Comparison of ENCODE assay signal across 12 cellular contexts in the genomic region with DNA sequence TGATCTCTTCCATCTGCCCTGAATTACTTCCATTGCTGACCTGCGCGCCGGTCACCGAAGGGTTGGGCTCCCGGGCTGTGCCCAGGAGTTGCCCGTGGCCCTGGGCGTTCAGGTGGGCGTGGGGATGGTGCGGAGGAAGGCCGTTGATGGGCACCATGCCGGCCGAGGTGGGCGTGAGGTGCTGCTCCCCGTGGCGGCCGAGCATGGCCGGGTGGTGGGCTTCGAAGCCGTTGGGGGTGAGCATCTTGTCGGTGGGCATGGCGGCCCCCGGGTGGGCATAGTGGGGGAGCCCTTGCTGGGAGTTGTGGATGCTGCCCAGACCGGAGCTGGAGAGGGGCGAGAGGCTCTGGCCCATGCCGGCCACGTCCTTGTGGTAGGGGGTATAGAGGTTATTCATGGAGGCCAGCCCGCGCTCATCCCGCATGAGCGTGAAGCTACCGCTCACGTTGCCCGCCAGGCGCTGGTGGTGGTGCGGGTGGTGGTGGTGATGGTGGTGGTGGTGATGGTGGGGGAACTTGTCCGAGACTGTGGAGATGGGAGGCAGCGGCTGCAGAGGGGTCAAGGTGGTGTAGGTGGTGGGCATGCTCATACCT. TPM values are rescaled to one million over a fixed set of nuclear protein-coding genes. Genes with fewer than 3 reads are reported as not detected.
A peak's percentile ranks its signal among the peaks of the same experiment; 100 is the strongest.
DNase-seq lines count a peak whose midpoint lies in the region; ATAC-seq lines count a peak whose summit lies in the region.
"Had no signal": no experiment of that assay in that cellular context is flagged by ENCODE, and none has a peak within 500 bp of the region (broad histone marks: within the 10 kb centered on the region; RNA-seq: fewer than 3 reads in every experiment).

No MANE protein-coding gene starts in this region.

- H3K9me3 Mint-ChIP-seq in activated naive CD4-positive, alpha-beta T cell treated with anti-CD3 and anti-CD28 coated beads for 36 hours, result no peaks in the 10 kb centered on the region
- H3K9me3 Mint-ChIP-seq in activated naive CD8-positive, alpha-beta T cell treated with anti-CD3 and anti-CD28 coated beads, Interleukin-2, amount 10 ng/mL, durations not matched to agents 7 days and 5 days, result no peaks in the 10 kb centered on the region

- no peak overlapping the region for H3K27ac ChIP-seq in mesenchymal stem cell (ENCODE audit: low read length, poor library complexity, severe bottlenecking)
- no peak overlapping the region for H3K27ac ChIP-seq in thymus (ENCODE audit: low read depth)

- H3K36me3 Mint-ChIP-seq in activated naive CD4-positive, alpha-beta T cell treated with anti-CD3 and anti-CD28 coated beads for 36 hours (ENCODE audit: low read depth), result no peaks in the 10 kb centered on the region
- no peaks in the 10 kb centered on the region for H3K36me3 Mint-ChIP-seq in activated naive CD8-positive, alpha-beta T cell treated with anti-CD3 and anti-CD28 coated beads, Interleukin-2, amount 10 ng/mL, durations not matched to agents 7 days and 5 days

- no peak overlapping the region for H3K23ac ChIP-seq in mesenchymal stem cell (ENCODE audit: low read length in 2 of 2)

- H3K4me3 ChIP-seq in mesenchymal stem cell (ENCODE audit: insufficient read depth in 1 of 2, low read depth in 1 of 2, low read length in 2 of 2) (peak overlapping the region; percentile 75 to 76), thymus (ENCODE audit: low read length) (peak overlapping the region; percentile 59)

- H4K8ac ChIP-seq in mesenchymal stem cell (ENCODE audit: low read length), result no peak overlapping the region

- POLR2A ChIA-PET in activated naive CD8-positive, alpha-beta T cell treated with anti-CD3 and anti-CD28 coated beads, Interleukin-2, amount 10 ng/mL, durations not matched to agents 7 days and 5 days (lab: Charles Lee), result no interaction called here

- no peak overlapping the region for H3K18ac ChIP-seq in mesenchymal stem cell (ENCODE audit: low read depth in 1 of 2, low read length in 2 of 2)

- no peak overlapping the region for H3K27ac Mint-ChIP-seq in activated naive CD4-positive, alpha-beta T cell treated with anti-CD3 and anti-CD28 coated beads for 36 hours
- no peak overlapping the region for H3K27ac Mint-ChIP-seq in activated naive CD8-positive, alpha-beta T cell treated with anti-CD3 and anti-CD28 coated beads, Interleukin-2, amount 10 ng/mL, durations not matched to agents 7 days and 5 days

- H2AFZ ChIP-seq in mesenchymal stem cell (ENCODE audit: low read depth, low read length), result no peak overlapping the region

- H2BK15ac ChIP-seq in mesenchymal stem cell (ENCODE audit: low read depth, poor library complexity, severe bottlenecking), result no peak overlapping the region

- peaks cover 2% of the 10 kb centered on the region for H3K79me1 ChIP-seq in mesenchymal stem cell (replicated peaks; ENCODE audit: low read length, poor library complexity, severe bottlenecking)

- peaks cover 71 to 94% of the 10 kb centered on the region in 2 experiments for H3K27me3 ChIP-seq in mesenchymal stem cell (ENCODE audit: control insufficient read depth in 1 of 2, insufficient read depth in 1 of 2, low read length in 2 of 2)
- H3K27me3 ChIP-seq in thymus (ENCODE audit: control insufficient read depth, insufficient read depth), result peaks cover 98% of the 10 kb centered on the region

- H3K27me3 Mint-ChIP-seq in activated naive CD4-positive, alpha-beta T cell treated with anti-CD3 and anti-CD28 coated beads for 36 hours (ENCODE audit: low read depth), result peaks cover 80% of the 10 kb centered on the region
- peaks cover 89% of the 10 kb centered on the region for H3K27me3 Mint-ChIP-seq in activated naive CD8-positive, alpha-beta T cell treated with anti-CD3 and anti-CD28 coated beads, Interleukin-2, amount 10 ng/mL, durations not matched to agents 7 days and 5 days

- H3K9me3 ChIP-seq in mesenchymal stem cell (ENCODE audit: control insufficient read depth, low read length) (no peaks in the 10 kb centered on the region), thymus (ENCODE audit: control insufficient read depth) (peaks cover 1% of the 10 kb centered on the region)
- H3K9me3 ChIP-seq: BE2C had no signal

- no peak overlapping the region for H3K9ac ChIP-seq in mesenchymal stem cell (ENCODE audit: low read length)

- WGBS in mesenchymal stem cell, result 12% methylated on average over 29 of the region's 37 CpGs
- WGBS in thymus, result 10% methylated on average over 37 of the region's 37 CpGs

- peaks cover 18% of the 10 kb centered on the region for H3K4me1 Mint-ChIP-seq in activated naive CD4-positive, alpha-beta T cell treated with anti-CD3 and anti-CD28 coated beads for 36 hours (ENCODE audit: low read depth)
- H3K4me1 Mint-ChIP-seq in activated naive CD8-positive, alpha-beta T cell treated with anti-CD3 and anti-CD28 coated beads, Interleukin-2, amount 10 ng/mL, durations not matched to agents 7 days and 5 days, result peaks cover 6% of the 10 kb centered on the region

- CTCF ChIA-PET in activated naive CD4-positive, alpha-beta T cell treated with anti-CD3 and anti-CD28 coated beads for 36 hours (lab: Charles Lee), result interaction anchor here (0.6 to 0.9 kb wide), 2 partner anchors 16 to 227 kb away, joined by 3 read pairs; no protein-coding TSS in a partner anchor

- intact Hi-C loops in activated naive CD4-positive, alpha-beta T cell treated with anti-CD3 and anti-CD28 coated beads for 36 hours (cut with micrococcal nuclease), result loop anchor here (10.0 kb wide), 2 partner anchors 176 to 726 kb away; no protein-coding TSS in a partner anchor

- no peak overlapping the region for H2BK12ac ChIP-seq in mesenchymal stem cell (ENCODE audit: low read length in 2 of 2)

- H3K4me1 ChIP-seq in mesenchymal stem cell (ENCODE audit: control insufficient read depth, insufficient read depth, low read depth, low read length) (peaks cover 66% of the 10 kb centered on the region), thymus (ENCODE audit: control insufficient read depth, insufficient read depth, low read length) (peaks cover 8% of the 10 kb centered on the region)
- H3K4me1 ChIP-seq: BE2C had no signal

- ATAC-seq in activated naive CD8-positive, alpha-beta T cell treated with anti-CD3 and anti-CD28 coated beads, Interleukin-2, amount 10 ng/mL, durations not matched to agents 7 days and 5 days (ENCODE audit: low read depth), result no peak
- no peak for ATAC-seq in HG03432 (IDR thresholded peaks at IDR 0.05; ENCODE audit: unreplicated experiment)

- H3K36me3 ChIP-seq in mesenchymal stem cell (ENCODE audit: control insufficient read depth in 1 of 2, insufficient read depth in 2 of 2, low read depth in 1 of 2, low read length in 2 of 2) (no peaks in the 10 kb centered on the region), thymus (ENCODE audit: control insufficient read depth, insufficient read depth) (no peaks in the 10 kb centered on the region)
- H3K36me3 ChIP-seq: BE2C had no signal

- H3K14ac ChIP-seq in mesenchymal stem cell (ENCODE audit: low read length in 2 of 2), result no peak overlapping the region

- H3K4me2 ChIP-seq in mesenchymal stem cell (ENCODE audit: low read length, poor library complexity, severe bottlenecking), result peak overlapping the region; percentile 96

- no peak overlapping the region for H2BK120ac ChIP-seq in mesenchymal stem cell (ENCODE audit: low read depth, low read length)

- H4K91ac ChIP-seq in mesenchymal stem cell (ENCODE audit: low read length), result no peak overlapping the region

- no peak for DNase-seq in activated naive CD4-positive, alpha-beta T cell treated with anti-CD3 and anti-CD28 coated beads for 36 hours
- DNase-seq in activated naive CD4-positive, alpha-beta T cell (lab: John Stamatoyannopoulos, UW), result no peak
- DNase-seq in activated naive CD8-positive, alpha-beta T cell treated with anti-CD3 and anti-CD28 coated beads, Interleukin-2, amount 10 ng/mL, durations not matched to agents 7 days and 5 days, result no peak
- no peak for DNase-seq in mesenchymal stem cell
- no peak for DNase-seq in NOMO-1 treated with dmso at 0.1 percent for 144 hours (lab: John Stamatoyannopoulos, UW; ENCODE audit: unreplicated experiment)
- DNase-seq in NCI-H446 (lab: John Stamatoyannopoulos, UW), result no peak
- DNase-seq: BE2C; effector CD8-positive, alpha-beta T cell; NCI-H2029 had no signal

- peak overlapping the region; percentile 65 for H3K4me3 Mint-ChIP-seq in activated naive CD4-positive, alpha-beta T cell treated with anti-CD3 and anti-CD28 coated beads for 36 hours
- H3K4me3 Mint-ChIP-seq in activated naive CD8-positive, alpha-beta T cell treated with anti-CD3 and anti-CD28 coated beads, Interleukin-2, amount 10 ng/mL, durations not matched to agents 7 days and 5 days, result peak overlapping the region; percentile 64

- H2BK5ac ChIP-seq in mesenchymal stem cell (ENCODE audit: low read depth, low read length, poor library complexity, severe bottlenecking), result no peak overlapping the region

- no peak overlapping the region for H2AK5ac ChIP-seq in mesenchymal stem cell (ENCODE audit: low read length, severe bottlenecking)

- no peak overlapping the region for H3K4ac ChIP-seq in mesenchymal stem cell (ENCODE audit: low read depth in 1 of 2, low read length in 2 of 2)

RNA-seq across cellular contexts. Expression of gene ONECUT1, which starts 1.0 kb away (rescaled TPM):
- not detected for total RNA-seq in activated naive CD4-positive, alpha-beta T cell treated with anti-CD3 and anti-CD28 coated beads for 36 hours
- total RNA-seq in activated naive CD8-positive, alpha-beta T cell treated with anti-CD3 and anti-CD28 coated beads, Interleukin-2, amount 10 ng/mL, durations not matched to agents 7 days and 5 days, result not detected
- polyA plus RNA-seq in mesenchymal stem cell (2013, experiment 1 of 2), result 0.03 TPM
- polyA plus RNA-seq in mesenchymal stem cell (2013, experiment 2 of 2), result not detected
- polyA plus RNA-seq in thymus, result 0.05 TPM
- total RNA-seq: mesenteric fat pad had no signal
